In genomic region chr2:187461294-187462261, GRCh38 we compare ENCODE assay signal across 1 cellular context.
TF ChIP-seq lines count a peak whose summit lies in the region.

No MANE protein-coding gene starts in this region.

TF ChIP-seq in HepG2, 621 proteins besides CTCF, POLR2A, EP300 and RAD21 (continued from another document and continues in another):
- TF ChIP-seq IRF9 (CRISPR knock-in tag; IDR thresholded peaks at IDR 0.05; ENCODE audit: borderline replicate concordance), result 0 out of 2 replicates have a peak, but pooled peaks have one; percentile 80
- TF ChIP-seq, protein P1, sequence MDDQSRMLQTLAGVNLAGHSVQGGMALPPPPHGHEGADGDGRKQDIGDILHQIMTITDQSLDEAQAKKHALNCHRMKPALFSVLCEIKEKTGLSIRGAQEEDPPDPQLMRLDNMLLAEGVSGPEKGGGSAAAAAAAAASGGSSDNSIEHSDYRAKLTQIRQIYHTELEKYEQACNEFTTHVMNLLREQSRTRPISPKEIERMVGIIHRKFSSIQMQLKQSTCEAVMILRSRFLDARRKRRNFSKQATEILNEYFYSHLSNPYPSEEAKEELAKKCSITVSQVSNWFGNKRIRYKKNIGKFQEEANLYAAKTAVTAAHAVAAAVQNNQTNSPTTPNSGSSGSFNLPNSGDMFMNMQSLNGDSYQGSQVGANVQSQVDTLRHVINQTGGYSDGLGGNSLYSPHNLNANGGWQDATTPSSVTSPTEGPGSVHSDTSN (CRISPR knock-in tag; IDR thresholded peaks at IDR 0.05; ENCODE audit: borderline replicate concordance), result no peak
- peak; percentile 75 for TF ChIP-seq ZNF644 (CRISPR knock-in tag; IDR thresholded peaks at IDR 0.05; ENCODE audit: low read depth)
- peak; percentile 78; the same call in 1 of the 2 replicates for TF ChIP-seq RBAK (CRISPR knock-in tag; IDR thresholded peaks at IDR 0.05)
- TF ChIP-seq SCMH1 (CRISPR knock-in tag; IDR thresholded peaks at IDR 0.05; ENCODE audit: borderline replicate concordance), result no peak
- TF ChIP-seq KLF16 (CRISPR knock-in tag; IDR thresholded peaks at IDR 0.05), result peak in 1 of 2 experiments; percentile 84; a peak in 2 of 4 replicates
- TF ChIP-seq, protein P2, sequence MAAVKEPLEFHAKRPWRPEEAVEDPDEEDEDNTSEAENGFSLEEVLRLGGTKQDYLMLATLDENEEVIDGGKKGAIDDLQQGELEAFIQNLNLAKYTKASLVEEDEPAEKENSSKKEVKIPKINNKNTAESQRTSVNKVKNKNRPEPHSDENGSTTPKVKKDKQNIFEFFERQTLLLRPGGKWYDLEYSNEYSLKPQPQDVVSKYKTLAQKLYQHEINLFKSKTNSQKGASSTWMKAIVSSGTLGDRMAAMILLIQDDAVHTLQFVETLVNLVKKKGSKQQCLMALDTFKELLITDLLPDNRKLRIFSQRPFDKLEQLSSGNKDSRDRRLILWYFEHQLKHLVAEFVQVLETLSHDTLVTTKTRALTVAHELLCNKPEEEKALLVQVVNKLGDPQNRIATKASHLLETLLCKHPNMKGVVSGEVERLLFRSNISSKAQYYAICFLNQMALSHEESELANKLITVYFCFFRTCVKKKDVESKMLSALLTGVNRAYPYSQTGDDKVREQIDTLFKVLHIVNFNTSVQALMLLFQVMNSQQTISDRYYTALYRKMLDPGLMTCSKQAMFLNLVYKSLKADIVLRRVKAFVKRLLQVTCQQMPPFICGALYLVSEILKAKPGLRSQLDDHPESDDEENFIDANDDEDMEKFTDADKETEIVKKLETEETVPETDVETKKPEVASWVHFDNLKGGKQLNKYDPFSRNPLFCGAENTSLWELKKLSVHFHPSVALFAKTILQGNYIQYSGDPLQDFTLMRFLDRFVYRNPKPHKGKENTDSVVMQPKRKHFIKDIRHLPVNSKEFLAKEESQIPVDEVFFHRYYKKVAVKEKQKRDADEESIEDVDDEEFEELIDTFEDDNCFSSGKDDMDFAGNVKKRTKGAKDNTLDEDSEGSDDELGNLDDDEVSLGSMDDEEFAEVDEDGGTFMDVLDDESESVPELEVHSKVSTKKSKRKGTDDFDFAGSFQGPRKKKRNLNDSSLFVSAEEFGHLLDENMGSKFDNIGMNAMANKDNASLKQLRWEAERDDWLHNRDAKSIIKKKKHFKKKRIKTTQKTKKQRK (IDR thresholded peaks at IDR 0.05; ENCODE audit: low read length), result no peak
- TF ChIP-seq GFI1 (CRISPR knock-in tag; IDR thresholded peaks at IDR 0.05; ENCODE audit: borderline replicate concordance), result peak; percentile 76; the same call in 1 of the 2 replicates
- TF ChIP-seq, protein P3, sequence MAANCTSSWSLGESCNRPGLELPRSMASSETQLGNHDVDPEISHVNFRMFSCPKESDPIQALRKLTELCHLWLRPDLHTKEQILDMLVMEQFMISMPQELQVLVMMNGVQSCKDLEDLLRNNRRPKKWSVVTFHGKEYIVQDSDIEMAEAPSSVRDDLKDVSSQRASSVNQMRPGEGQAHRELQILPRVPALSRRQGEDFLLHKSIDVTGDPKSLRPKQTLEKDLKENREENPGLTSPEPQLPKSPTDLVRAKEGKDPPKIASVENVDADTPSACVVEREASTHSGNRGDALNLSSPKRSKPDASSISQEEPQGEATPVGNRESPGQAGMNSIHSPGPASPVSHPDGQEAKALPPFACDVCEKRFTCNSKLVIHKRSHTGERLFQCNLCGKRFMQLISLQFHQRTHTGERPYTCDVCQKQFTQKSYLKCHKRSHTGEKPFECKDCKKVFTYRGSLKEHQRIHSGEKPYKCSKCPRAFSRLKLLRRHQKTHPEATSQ (CRISPR knock-in tag; IDR thresholded peaks at IDR 0.05; ENCODE audit: borderline replicate concordance), result peak; percentile 81; the same call in 1 of the 2 replicates
- no peak for TF ChIP-seq SSRP1 (CRISPR knock-in tag; IDR thresholded peaks at IDR 0.05)
- TF ChIP-seq SP5 (CRISPR knock-in tag; IDR thresholded peaks at IDR 0.05; ENCODE audit: borderline replicate concordance, low read depth), result no peak
- TF ChIP-seq HNF1B (CRISPR knock-in tag; IDR thresholded peaks at IDR 0.05), result peak; percentile 86
- TF ChIP-seq NBN (conservative IDR thresholded peaks at IDR 0.05), result no peak
- TF ChIP-seq, protein P4, sequence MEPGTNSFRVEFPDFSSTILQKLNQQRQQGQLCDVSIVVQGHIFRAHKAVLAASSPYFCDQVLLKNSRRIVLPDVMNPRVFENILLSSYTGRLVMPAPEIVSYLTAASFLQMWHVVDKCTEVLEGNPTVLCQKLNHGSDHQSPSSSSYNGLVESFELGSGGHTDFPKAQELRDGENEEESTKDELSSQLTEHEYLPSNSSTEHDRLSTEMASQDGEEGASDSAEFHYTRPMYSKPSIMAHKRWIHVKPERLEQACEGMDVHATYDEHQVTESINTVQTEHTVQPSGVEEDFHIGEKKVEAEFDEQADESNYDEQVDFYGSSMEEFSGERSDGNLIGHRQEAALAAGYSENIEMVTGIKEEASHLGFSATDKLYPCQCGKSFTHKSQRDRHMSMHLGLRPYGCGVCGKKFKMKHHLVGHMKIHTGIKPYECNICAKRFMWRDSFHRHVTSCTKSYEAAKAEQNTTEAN (CRISPR knock-in tag; conservative IDR thresholded peaks at IDR 0.05), result peak; percentile 65
- TF ChIP-seq ZNF12 (CRISPR knock-in tag; IDR thresholded peaks at IDR 0.05), result peak; percentile 84
- TF ChIP-seq DPF2 (CRISPR knock-in tag; IDR thresholded peaks at IDR 0.05; ENCODE audit: borderline replicate concordance, low read depth), result no peak
- TF ChIP-seq ZNF335 (CRISPR knock-in tag; IDR thresholded peaks at IDR 0.05), result peak; percentile 67; the same call in 1 of the 2 replicates
- TF ChIP-seq ZBTB20 (CRISPR knock-in tag; IDR thresholded peaks at IDR 0.05; ENCODE audit: borderline replicate concordance, low read depth), result peak; percentile 58; the same call in 1 of the 2 replicates
- TF ChIP-seq, protein P5, sequence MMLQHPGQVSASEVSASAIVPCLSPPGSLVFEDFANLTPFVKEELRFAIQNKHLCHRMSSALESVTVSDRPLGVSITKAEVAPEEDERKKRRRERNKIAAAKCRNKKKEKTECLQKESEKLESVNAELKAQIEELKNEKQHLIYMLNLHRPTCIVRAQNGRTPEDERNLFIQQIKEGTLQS (CRISPR knock-in tag; IDR thresholded peaks at IDR 0.05), result no peak
- no peak for TF ChIP-seq NPAS2 (CRISPR knock-in tag; IDR thresholded peaks at IDR 0.05; ENCODE audit: borderline replicate concordance)
- TF ChIP-seq PLSCR1 (CRISPR knock-in tag; IDR thresholded peaks at IDR 0.05; ENCODE audit: borderline replicate concordance), result no peak
- TF ChIP-seq ZNF614 (CRISPR knock-in tag; IDR thresholded peaks at IDR 0.05; ENCODE audit: borderline replicate concordance), result peak; percentile 90; the same call in 1 of the 2 replicates
- TF ChIP-seq SIX4 (CRISPR knock-in tag; IDR thresholded peaks at IDR 0.05), result no peak
- TF ChIP-seq MBNL3 (CRISPR knock-in tag; conservative IDR thresholded peaks at IDR 0.05), result no peak
- peak; percentile 92 for TF ChIP-seq ZNF709 (CRISPR knock-in tag; IDR thresholded peaks at IDR 0.05)
- TF ChIP-seq HBP1 (CRISPR knock-in tag; IDR thresholded peaks at IDR 0.05; ENCODE audit: low read depth), result peak; percentile 38; the same call in 1 of the 2 replicates
- TF ChIP-seq ZNF589 (CRISPR knock-in tag; conservative IDR thresholded peaks at IDR 0.05), result no peak
- TF ChIP-seq TCF7L2 (IDR thresholded peaks at IDR 0.05; ENCODE audit: low read depth, low read length), result no peak
- TF ChIP-seq ZNF256 (CRISPR knock-in tag; conservative IDR thresholded peaks at IDR 0.05), result no peak
- TF ChIP-seq MYNN (CRISPR knock-in tag; IDR thresholded peaks at IDR 0.05; ENCODE audit: low read depth), result no peak
- TF ChIP-seq HOXA3 (CRISPR knock-in tag; IDR thresholded peaks at IDR 0.05), result peak; percentile 84
- TF ChIP-seq SP140L (CRISPR knock-in tag; IDR thresholded peaks at IDR 0.05; ENCODE audit: borderline replicate concordance), result no peak
- TF ChIP-seq ZNF543 (CRISPR knock-in tag; IDR thresholded peaks at IDR 0.05), result peak; percentile 57; the same call in 1 of the 2 replicates
- TF ChIP-seq, protein P6, sequence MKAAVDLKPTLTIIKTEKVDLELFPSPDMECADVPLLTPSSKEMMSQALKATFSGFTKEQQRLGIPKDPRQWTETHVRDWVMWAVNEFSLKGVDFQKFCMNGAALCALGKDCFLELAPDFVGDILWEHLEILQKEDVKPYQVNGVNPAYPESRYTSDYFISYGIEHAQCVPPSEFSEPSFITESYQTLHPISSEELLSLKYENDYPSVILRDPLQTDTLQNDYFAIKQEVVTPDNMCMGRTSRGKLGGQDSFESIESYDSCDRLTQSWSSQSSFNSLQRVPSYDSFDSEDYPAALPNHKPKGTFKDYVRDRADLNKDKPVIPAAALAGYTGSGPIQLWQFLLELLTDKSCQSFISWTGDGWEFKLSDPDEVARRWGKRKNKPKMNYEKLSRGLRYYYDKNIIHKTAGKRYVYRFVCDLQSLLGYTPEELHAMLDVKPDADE (CRISPR knock-in tag; IDR thresholded peaks at IDR 0.05), result no peak
- TF ChIP-seq GABPB1 (CRISPR knock-in tag; IDR thresholded peaks at IDR 0.05), result peak; percentile 94
- no peak for TF ChIP-seq KAT7 (CRISPR knock-in tag; IDR thresholded peaks at IDR 0.05; ENCODE audit: borderline replicate concordance)
- TF ChIP-seq, protein P7, sequence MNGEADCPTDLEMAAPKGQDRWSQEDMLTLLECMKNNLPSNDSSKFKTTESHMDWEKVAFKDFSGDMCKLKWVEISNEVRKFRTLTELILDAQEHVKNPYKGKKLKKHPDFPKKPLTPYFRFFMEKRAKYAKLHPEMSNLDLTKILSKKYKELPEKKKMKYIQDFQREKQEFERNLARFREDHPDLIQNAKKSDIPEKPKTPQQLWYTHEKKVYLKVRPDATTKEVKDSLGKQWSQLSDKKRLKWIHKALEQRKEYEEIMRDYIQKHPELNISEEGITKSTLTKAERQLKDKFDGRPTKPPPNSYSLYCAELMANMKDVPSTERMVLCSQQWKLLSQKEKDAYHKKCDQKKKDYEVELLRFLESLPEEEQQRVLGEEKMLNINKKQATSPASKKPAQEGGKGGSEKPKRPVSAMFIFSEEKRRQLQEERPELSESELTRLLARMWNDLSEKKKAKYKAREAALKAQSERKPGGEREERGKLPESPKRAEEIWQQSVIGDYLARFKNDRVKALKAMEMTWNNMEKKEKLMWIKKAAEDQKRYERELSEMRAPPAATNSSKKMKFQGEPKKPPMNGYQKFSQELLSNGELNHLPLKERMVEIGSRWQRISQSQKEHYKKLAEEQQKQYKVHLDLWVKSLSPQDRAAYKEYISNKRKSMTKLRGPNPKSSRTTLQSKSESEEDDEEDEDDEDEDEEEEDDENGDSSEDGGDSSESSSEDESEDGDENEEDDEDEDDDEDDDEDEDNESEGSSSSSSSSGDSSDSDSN (CRISPR knock-in tag; IDR thresholded peaks at IDR 0.05), result peak; percentile 84
- peak; percentile 87 for TF ChIP-seq GZF1 (CRISPR knock-in tag; IDR thresholded peaks at IDR 0.05)
- no peak for TF ChIP-seq ZNF550 (CRISPR knock-in tag; IDR thresholded peaks at IDR 0.05; ENCODE audit: borderline replicate concordance)
- 0 out of 2 replicates have a peak, but pooled peaks have one; percentile 32 for TF ChIP-seq RARA (CRISPR knock-in tag; IDR thresholded peaks at IDR 0.05)
- TF ChIP-seq ZNF207 (IDR thresholded peaks at IDR 0.05; ENCODE audit: borderline replicate concordance), result no peak
- TF ChIP-seq HMG20B (CRISPR knock-in tag; conservative IDR thresholded peaks at IDR 0.05), result peak; percentile 73
- no peak for TF ChIP-seq MLXIP (CRISPR knock-in tag; IDR thresholded peaks at IDR 0.05; ENCODE audit: borderline replicate concordance)
